Comparison of ENCODE assay signal across 8 cellular contexts in genomic region chr15:68053997-68054657, GRCh38. TPM values are rescaled to one million over a fixed set of nuclear protein-coding genes. Genes with fewer than 3 reads are reported as not detected.
DNase-seq lines count a peak whose midpoint lies in the region; ATAC-seq and TF ChIP-seq lines count a peak whose summit lies in the region.

TSS of gene PIAS1 (plus strand) at chr15:68054315. CDS start at chr15:68054327, 12 bp downstream.

- no peak for TF ChIP-seq CTCF in fibroblast of pulmonary artery (IDR thresholded peaks at IDR 0.05; ENCODE audit: low read length, missing control alignments)

- peaks cover 5% of the 10 kb centered on the region for H3K36me3 Mint-ChIP-seq in natural killer cell treated with Interleukin-12 subunit alpha and Interleukin-12 subunit beta and Interleukin-15 and Interleukin-18, amount 100 ng/mL, for 72 hours

- H3K4me3 Mint-ChIP-seq in natural killer cell treated with Interleukin-12 subunit alpha and Interleukin-12 subunit beta and Interleukin-15 and Interleukin-18, amount 100 ng/mL, for 72 hours: peak within 1 kb of the TSS; percentile 99

- peak within 1 kb of the TSS; percentile 85 for H3K4me3 ChIP-seq in H7 (ENCODE audit: insufficient read depth, low read depth, low read length)
- peak within 1 kb of the TSS; percentile 90 for H3K4me3 ChIP-seq in fibroblast of pulmonary artery (replicated peaks; ENCODE audit: low read depth, low read length)

- H3K4me1 Mint-ChIP-seq in natural killer cell treated with Interleukin-12 subunit alpha and Interleukin-12 subunit beta and Interleukin-15 and Interleukin-18, amount 100 ng/mL, for 72 hours (ENCODE audit: low read depth in 2 of 2): peaks cover 27 to 43% of the 10 kb centered on the region in 2 donors

- peak; percentile 99 for ATAC-seq in natural killer cell treated with Interleukin-12 subunit alpha and Interleukin-12 subunit beta and Interleukin-15 and Interleukin-18, amount 100 ng/mL, for 72 hours

- peak within 1 kb of the TSS; percentile 86 for H3K27ac Mint-ChIP-seq in natural killer cell treated with Interleukin-12 subunit alpha and Interleukin-12 subunit beta and Interleukin-15 and Interleukin-18, amount 100 ng/mL, for 72 hours

- DNase-seq in ELF-1 (ENCODE audit: low read depth, low spot score): peak; percentile 92
- DNase-seq in H7: peak; percentile 97
- peak; percentile 92 for DNase-seq in M059J (ENCODE audit: low read depth)
- peak; percentile 90 for DNase-seq in activated T-helper 9 cell treated with anti-CD3 and anti-CD28 coated beads, Interleukin-2, amount 50 U/mL, for 16 hours (ENCODE audit: low read depth)
- peak; percentile 91 for DNase-seq in fibroblast of pulmonary artery (ENCODE audit: low read depth)
- DNase-seq in natural killer cell treated with Interleukin-12 subunit alpha and Interleukin-12 subunit beta and Interleukin-15 and Interleukin-18, amount 100 ng/mL, for 72 hours (ENCODE audit: low spot score): peak; percentile 96
- DNase-seq in stimulated activated naive CD4-positive, alpha-beta T cell treated with Interleukin-2 at 50 U/mL for 16 hours (lab: John Stamatoyannopoulos, UW): peak; percentile 93

- peak; percentile 74 for TF ChIP-seq POLR2A in Raji (IDR thresholded peaks at IDR 0.05; ENCODE audit: insufficient read depth, low read depth, low read length)

- H3K36me3 ChIP-seq in H7 (replicated peaks; ENCODE audit: control insufficient read depth, insufficient read depth, low read length): no peaks in the 10 kb centered on the region

- peaks cover 3% of the 10 kb centered on the region; the same call in 1 of the 2 replicates for H3K27me3 ChIP-seq in H7 (ENCODE audit: control insufficient read depth, insufficient read depth, low read length)

- H3K9me3 Mint-ChIP-seq in natural killer cell treated with Interleukin-12 subunit alpha and Interleukin-12 subunit beta and Interleukin-15 and Interleukin-18, amount 100 ng/mL, for 72 hours: no peaks in the 10 kb centered on the region

- H3K27me3 Mint-ChIP-seq in natural killer cell treated with Interleukin-12 subunit alpha and Interleukin-12 subunit beta and Interleukin-15 and Interleukin-18, amount 100 ng/mL, for 72 hours: no peaks in the 10 kb centered on the region

RNA-seq across cellular contexts. Expression of gene PIAS1, which starts in this region (rescaled TPM):
- 23.7 and 39.6 TPM in 2 replicates for total RNA-seq in H7 (2014; rRNA removed; shearing (Covaris generic))
- 35.6 and 42.1 TPM in 2 replicates for total RNA-seq in M059J (2014; rRNA removed; shearing (Covaris generic))
- total RNA-seq in natural killer cell treated with Interleukin-12 subunit alpha and Interleukin-12 subunit beta and Interleukin-15 and Interleukin-18, amount 100 ng/mL, for 72 hours: 10 to 100 TPM; 35.0 to 50.4 TPM

Comparison
In these comparisons a context has a peak if more than half of its experiments do, and no peak if none do; other contexts are left out.
1. Peak in every context shown above with its lines: DNase-seq, ATAC-seq and H3K4me3 ChIP-seq.